8 cellular contexts compared by ENCODE assay signal in genomic region chr1:74689800-74690696, GRCh38. TPM values are rescaled to one million over a fixed set of nuclear protein-coding genes. Genes with fewer than 3 reads are reported as not detected.
DNase-seq lines count a peak whose midpoint lies in the region; ATAC-seq lines count a peak whose summit lies in the region.

No MANE protein-coding gene starts in this region.

- ATAC-seq in GM19452 (IDR thresholded peaks at IDR 0.05; ENCODE audit: unreplicated experiment) = peak; percentile 70

- DNase-seq in DMS79 (lab: John Stamatoyannopoulos, UW) = peak; percentile 59
- DNase-seq in Jurkat, Clone E6-1 (ENCODE audit: low read depth, low spot score) = peak; percentile 54
- DNase-seq in OCI-M1 (lab: John Stamatoyannopoulos, UW) = peak; percentile 74
- peak in 32 of 58 donors; percentile 1 to 77 (median 18) for DNase-seq in anterior cingulate cortex (lab: John Stamatoyannopoulos, UW)
- DNase-seq in iPS-NIHi7 (ENCODE audit: extremely low spot score) = peak; percentile 35
- peak in 3 of 4 experiments; percentile 11 to 24 (median 16) for DNase-seq in stimulated activated CD4-positive, alpha-beta T cell treated with anti-CD3 and anti-CD28 coated beads, Interleukin-1b, Interleukin-23, amount 100 ng/mL, for 24 hours (ENCODE audit: low read depth in 4 of 4, low spot score in 1 of 4)
- no peak for DNase-seq in stimulated activated naive CD4-positive, alpha-beta T cell treated with Interleukin-2 at 50 U/mL for 16 hours (lab: John Stamatoyannopoulos, UW)

- no peak overlapping the region for H3K4me3 ChIP-seq in Jurkat, Clone E6-1 (ENCODE audit: low read length)

RNA-seq across cellular contexts. Expression of gene ERICH3, which starts 16.5 kb away (rescaled TPM):
- polyA plus RNA-seq in Jurkat, Clone E6-1 (2012; ENCODE audit: insufficient read depth, insufficient read length) = not detected

RNA-seq across cellular contexts. Expression of gene CRYZ, which starts 42.8 kb away (rescaled TPM):
- polyA plus RNA-seq in Jurkat, Clone E6-1 (2012; ENCODE audit: insufficient read depth, insufficient read length) = 51.1 TPM

RNA-seq across cellular contexts. Expression of gene TYW3, which starts 42.9 kb away (rescaled TPM):
- polyA plus RNA-seq in Jurkat, Clone E6-1 (2012; ENCODE audit: insufficient read depth, insufficient read length) = 33.9 TPM
